ENCODE assay signal across 27 cellular contexts in the genomic region with DNA sequence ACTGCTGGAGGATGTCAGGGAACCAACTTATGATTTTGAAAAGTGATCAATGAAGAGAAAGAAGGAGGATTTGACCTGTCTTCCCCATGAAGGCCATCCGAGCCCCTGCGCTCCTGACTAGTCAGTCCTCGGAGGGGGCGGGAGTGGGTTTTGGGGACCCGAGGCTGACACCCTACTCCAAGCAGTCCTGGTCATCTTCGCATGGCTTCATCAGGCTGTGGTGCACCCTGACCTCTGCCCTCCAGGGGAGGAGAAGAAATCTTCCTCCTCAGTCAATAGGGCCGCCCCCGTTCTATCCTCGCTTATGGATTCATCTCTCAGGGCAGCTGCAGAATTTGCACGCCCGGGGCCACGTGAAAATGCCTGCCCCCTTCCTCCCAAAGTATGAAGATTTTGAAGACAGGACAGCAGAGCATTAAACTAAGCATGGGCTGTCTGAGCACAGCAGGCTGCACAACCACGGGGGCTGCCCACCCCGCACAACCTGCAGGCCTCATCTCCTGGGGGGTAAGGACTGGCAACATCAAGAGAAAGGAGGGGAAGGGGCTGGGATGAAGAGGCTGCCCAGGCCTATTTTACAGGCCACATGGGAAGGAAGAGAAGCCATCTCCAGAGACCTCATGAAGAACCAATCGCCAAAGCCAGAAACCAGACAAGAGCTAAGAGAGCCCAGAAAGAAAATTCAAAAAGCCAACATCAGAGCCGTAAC.
"Had no signal": no experiment of that assay in that cellular context is flagged by ENCODE, and none has a peak within 500 bp of the region (broad histone marks: within the 10 kb centered on the region; RNA-seq: fewer than 3 reads in every experiment).

No MANE protein-coding gene starts in this region.

- H3K9me3 ChIP-seq: adrenal gland, body of pancreas, colonic mucosa, esophagus muscularis mucosa, gastrocnemius medialis had no signal

- DNase-seq: activated CD4-positive, alpha-beta memory T cell treated with anti-CD3 and anti-CD28 coated beads, Interleukin-2, amount 10 ng/mL, durations not matched to agents 7 days and 5 days; activated CD4-positive, alpha-beta T cell treated with anti-CD3 and anti-CD28 coated beads for 36 hours; activated CD4-positive, alpha-beta T cell treated with anti-CD3 and anti-CD28 coated beads, Interleukin-2, amount 10 ng/mL, durations not matched to agents 24 days and 14 days; activated CD4-positive, CD25-positive, alpha-beta regulatory T cell; activated CD4-positive, CD25-positive, alpha-beta regulatory T cell treated with anti-CD3 and anti-CD28 coated beads, Interleukin-2, amount 50 U/mL, for 72 hours; activated CD8-positive, alpha-beta memory T cell treated with anti-CD3 and anti-CD28 coated beads, Interleukin-2, amount 50 U/mL, for 48 hours; activated naive CD4-positive, alpha-beta T cell treated with anti-CD3 and anti-CD28 coated beads for 36 hours; activated naive CD8-positive, alpha-beta T cell treated with anti-CD3 and anti-CD28 coated beads for 36 hours; activated naive CD8-positive, alpha-beta T cell treated with anti-CD3 and anti-CD28 coated beads, Interleukin-2, amount 50 U/mL, for 24 hours; activated T-cell treated with anti-CD3 and anti-CD28 coated beads for 4 hours; activated T-cell treated with anti-CD3 and anti-CD28 coated beads, Interleukin-2, amount 50 U/mL, for 24 hours; activated T-cell treated with anti-CD3 and anti-CD28 coated beads, Interleukin-2, amount 50 U/mL, for 72 hours; adrenal gland; amygdala; aorta; body of pancreas; caudate nucleus; colonic mucosa; effector CD8-positive, alpha-beta T cell; endodermal cell; erythroblast; foreskin keratinocyte; gastrocnemius medialis; head of caudate nucleus; T-helper 2 cell had no signal

- H3K36me3 ChIP-seq: adrenal gland, colonic mucosa, esophagus muscularis mucosa, gastrocnemius medialis had no signal

- H3K4me1 Mint-ChIP-seq: activated CD4-positive, alpha-beta memory T cell treated with anti-CD3 and anti-CD28 coated beads, Interleukin-2, amount 10 ng/mL, durations not matched to agents 7 days and 5 days; activated CD4-positive, alpha-beta T cell treated with anti-CD3 and anti-CD28 coated beads for 36 hours; activated CD4-positive, alpha-beta T cell treated with anti-CD3 and anti-CD28 coated beads, Interleukin-2, amount 10 ng/mL, durations not matched to agents 24 days and 14 days; activated naive CD4-positive, alpha-beta T cell treated with anti-CD3 and anti-CD28 coated beads, Interleukin-2, amount 50 U/mL, for 24 hours; activated naive CD8-positive, alpha-beta T cell treated with anti-CD3 and anti-CD28 coated beads for 36 hours; activated naive CD8-positive, alpha-beta T cell treated with anti-CD3 and anti-CD28 coated beads, Interleukin-2, amount 50 U/mL, for 24 hours had no signal

- H3K4me1 ChIP-seq: adrenal gland, body of pancreas, colonic mucosa, esophagus muscularis mucosa, foreskin keratinocyte, gastrocnemius medialis had no signal

- H3K4me3 ChIP-seq: adrenal gland, body of pancreas, colonic mucosa, esophagus muscularis mucosa, gastrocnemius medialis had no signal

- H3K27ac Mint-ChIP-seq: activated CD4-positive, alpha-beta memory T cell treated with anti-CD3 and anti-CD28 coated beads, Interleukin-2, amount 10 ng/mL, durations not matched to agents 7 days and 5 days; activated CD4-positive, alpha-beta T cell treated with anti-CD3 and anti-CD28 coated beads for 36 hours; activated CD4-positive, alpha-beta T cell treated with anti-CD3 and anti-CD28 coated beads, Interleukin-2, amount 10 ng/mL, durations not matched to agents 24 days and 14 days; activated naive CD4-positive, alpha-beta T cell treated with anti-CD3 and anti-CD28 coated beads for 36 hours; activated naive CD4-positive, alpha-beta T cell treated with anti-CD3 and anti-CD28 coated beads, Interleukin-2, amount 50 U/mL, for 24 hours; activated naive CD8-positive, alpha-beta T cell treated with anti-CD3 and anti-CD28 coated beads for 36 hours; activated naive CD8-positive, alpha-beta T cell treated with anti-CD3 and anti-CD28 coated beads, Interleukin-2, amount 50 U/mL, for 24 hours; activated T-cell treated with anti-CD3 and anti-CD28 coated beads, Interleukin-2, amount 50 U/mL, for 24 hours; activated T-cell treated with anti-CD3 and anti-CD28 coated beads, Interleukin-2, amount 50 U/mL, for 72 hours; endodermal cell had no signal

- ATAC-seq: activated CD4-positive, alpha-beta T cell treated with anti-CD3 and anti-CD28 coated beads for 36 hours; activated naive CD8-positive, alpha-beta T cell treated with anti-CD3 and anti-CD28 coated beads, Interleukin-2, amount 50 U/mL, for 24 hours; activated T-cell treated with anti-CD3 and anti-CD28 coated beads, Interleukin-2, amount 50 U/mL, for 72 hours; body of pancreas; foreskin keratinocyte; gastrocnemius medialis had no signal

- H3K27me3 Mint-ChIP-seq: activated CD4-positive, alpha-beta memory T cell treated with anti-CD3 and anti-CD28 coated beads, Interleukin-2, amount 10 ng/mL, durations not matched to agents 7 days and 5 days; activated CD4-positive, alpha-beta T cell treated with anti-CD3 and anti-CD28 coated beads for 36 hours; activated CD4-positive, alpha-beta T cell treated with anti-CD3 and anti-CD28 coated beads, Interleukin-2, amount 10 ng/mL, durations not matched to agents 24 days and 14 days; activated naive CD4-positive, alpha-beta T cell treated with anti-CD3 and anti-CD28 coated beads, Interleukin-2, amount 50 U/mL, for 24 hours; activated naive CD8-positive, alpha-beta T cell treated with anti-CD3 and anti-CD28 coated beads for 36 hours; activated naive CD8-positive, alpha-beta T cell treated with anti-CD3 and anti-CD28 coated beads, Interleukin-2, amount 50 U/mL, for 24 hours; activated T-cell treated with anti-CD3 and anti-CD28 coated beads, Interleukin-2, amount 50 U/mL, for 24 hours had no signal

- H3K4me3 Mint-ChIP-seq: activated CD4-positive, alpha-beta memory T cell treated with anti-CD3 and anti-CD28 coated beads, Interleukin-2, amount 10 ng/mL, durations not matched to agents 7 days and 5 days; activated CD4-positive, alpha-beta T cell treated with anti-CD3 and anti-CD28 coated beads for 36 hours; activated CD4-positive, alpha-beta T cell treated with anti-CD3 and anti-CD28 coated beads, Interleukin-2, amount 10 ng/mL, durations not matched to agents 24 days and 14 days; activated naive CD4-positive, alpha-beta T cell treated with anti-CD3 and anti-CD28 coated beads for 36 hours; activated naive CD4-positive, alpha-beta T cell treated with anti-CD3 and anti-CD28 coated beads, Interleukin-2, amount 50 U/mL, for 24 hours; activated naive CD8-positive, alpha-beta T cell treated with anti-CD3 and anti-CD28 coated beads for 36 hours; activated naive CD8-positive, alpha-beta T cell treated with anti-CD3 and anti-CD28 coated beads, Interleukin-2, amount 50 U/mL, for 24 hours; activated T-cell treated with anti-CD3 and anti-CD28 coated beads, Interleukin-2, amount 50 U/mL, for 24 hours; activated T-cell treated with anti-CD3 and anti-CD28 coated beads, Interleukin-2, amount 50 U/mL, for 72 hours; endodermal cell had no signal

- H3K27ac ChIP-seq: adrenal gland, body of pancreas, colonic mucosa, esophagus muscularis mucosa, foreskin keratinocyte, gastrocnemius medialis had no signal

- H3K36me3 Mint-ChIP-seq: activated naive CD4-positive, alpha-beta T cell treated with anti-CD3 and anti-CD28 coated beads, Interleukin-2, amount 50 U/mL, for 24 hours; activated naive CD8-positive, alpha-beta T cell treated with anti-CD3 and anti-CD28 coated beads for 36 hours had no signal

- H3K9me3 Mint-ChIP-seq: activated CD4-positive, alpha-beta memory T cell treated with anti-CD3 and anti-CD28 coated beads, Interleukin-2, amount 10 ng/mL, durations not matched to agents 7 days and 5 days; activated CD4-positive, alpha-beta T cell treated with anti-CD3 and anti-CD28 coated beads, Interleukin-2, amount 10 ng/mL, durations not matched to agents 24 days and 14 days; activated naive CD4-positive, alpha-beta T cell treated with anti-CD3 and anti-CD28 coated beads for 36 hours; activated naive CD4-positive, alpha-beta T cell treated with anti-CD3 and anti-CD28 coated beads, Interleukin-2, amount 50 U/mL, for 24 hours; activated naive CD8-positive, alpha-beta T cell treated with anti-CD3 and anti-CD28 coated beads for 36 hours; activated naive CD8-positive, alpha-beta T cell treated with anti-CD3 and anti-CD28 coated beads, Interleukin-2, amount 50 U/mL, for 24 hours; activated T-cell treated with anti-CD3 and anti-CD28 coated beads, Interleukin-2, amount 50 U/mL, for 24 hours; activated T-cell treated with anti-CD3 and anti-CD28 coated beads, Interleukin-2, amount 50 U/mL, for 72 hours had no signal

- H3K27me3 ChIP-seq: adrenal gland, body of pancreas, colonic mucosa, foreskin keratinocyte, gastrocnemius medialis had no signal
